ENCODE assay signal across 8 cellular contexts in genomic region chr6:138774370-138774769, GRCh38. TPM values are rescaled to one million over a fixed set of nuclear protein-coding genes. Genes with fewer than 3 reads are reported as not detected.
DNase-seq lines count a peak whose midpoint lies in the region; TF ChIP-seq lines count a peak whose summit lies in the region.

No MANE protein-coding gene starts in this region.

- peak overlapping the region; percentile 95 to 100 (median 100) for H3K27ac Mint-ChIP-seq in CD8-positive, alpha-beta memory T cell

- H3K27me3 Mint-ChIP-seq in CD8-positive, alpha-beta memory T cell = peaks cover 0 to 3% of the 10 kb centered on the region in 2 donors

- H3K4me3 ChIP-seq in CD8-positive, alpha-beta memory T cell (ENCODE audit: low read length) = peak overlapping the region; percentile 99
- H3K4me3 ChIP-seq in ovary = peak overlapping the region; percentile 71

- H3K27ac ChIP-seq in CD8-positive, alpha-beta memory T cell (ENCODE audit: low read depth, low read length) = peak overlapping the region; percentile 97
- no peak overlapping the region for H3K27ac ChIP-seq in ovary

- 20 to 24% (median 22%) methylated on average over 3 of the region's 3 CpGs for WGBS in ovary, 3 donors

- H3K4me1 Mint-ChIP-seq in CD8-positive, alpha-beta memory T cell = peaks cover 37 to 50% (median 50%) of the 10 kb centered on the region in 3 donors

- no peak for TF ChIP-seq POLR2A in ovary (IDR thresholded peaks at IDR 0.05)

- TF ChIP-seq CTCF in ovary (IDR thresholded peaks at IDR 0.05) = no peak

- no peaks in the 10 kb centered on the region for H3K36me3 ChIP-seq in CD8-positive, alpha-beta memory T cell (ENCODE audit: insufficient read depth, low read length)
- no peaks in the 10 kb centered on the region for H3K36me3 ChIP-seq in ovary

- peaks cover 13% of the 10 kb centered on the region for H3K4me1 ChIP-seq in CD8-positive, alpha-beta memory T cell (ENCODE audit: insufficient read depth, low read length)
- H3K4me1 ChIP-seq in ovary (ENCODE audit: insufficient read depth) = peaks cover 3% of the 10 kb centered on the region

- intact Hi-C loops in ovary (cut with DNase I) = no loop called here

- DNase-seq in CD8-positive, alpha-beta memory T cell = no peak
- peak; percentile 10 for DNase-seq in RPMI7951 (ENCODE audit: low read depth)
- peak; percentile 15 for DNase-seq in fibroblast of gingiva (ENCODE audit: low read depth)
- DNase-seq in ovary = no peak
- DNase-seq in AG08396 (ENCODE audit: low spot score) = no peak
- no peak for DNase-seq in AG20443 (ENCODE audit: low spot score)
- DNase-seq in NCI-H1105 (lab: John Stamatoyannopoulos, UW) = no peak
- DNase-seq in HuH-7.5 (ENCODE audit: low spot score) = no peak

- CTCF ChIA-PET in CD8-positive, alpha-beta memory T cell (lab: Charles Lee) = no interaction called here

- POLR2A ChIA-PET in CD8-positive, alpha-beta memory T cell (lab: Charles Lee) = interaction anchor here (1.7 kb wide), 1 partner anchor 600 kb away, joined by 10 read pairs; the partner anchor contains the start of gene CITED2

- H3K9me3 Mint-ChIP-seq in CD8-positive, alpha-beta memory T cell = no peaks in the 10 kb centered on the region

- H3K27me3 ChIP-seq in CD8-positive, alpha-beta memory T cell (ENCODE audit: insufficient read depth, low read length, poor library complexity, severe bottlenecking) = no peaks in the 10 kb centered on the region
- H3K27me3 ChIP-seq in ovary = no peaks in the 10 kb centered on the region

- peak overlapping the region; percentile 95 to 100 (median 99) for H3K4me3 Mint-ChIP-seq in CD8-positive, alpha-beta memory T cell

- no peaks in the 10 kb centered on the region for H3K9me3 ChIP-seq in CD8-positive, alpha-beta memory T cell (ENCODE audit: low read length)
- no peaks in the 10 kb centered on the region for H3K9me3 ChIP-seq in ovary

- H3K36me3 Mint-ChIP-seq in CD8-positive, alpha-beta memory T cell = peaks cover 0 to 37% (median 10%) of the 10 kb centered on the region in 3 donors

- TF ChIP-seq EP300 in ovary (IDR thresholded peaks at IDR 0.05) = no peak

RNA-seq across cellular contexts. Expression of gene CCDC28A, which starts 0.8 kb away (rescaled TPM):
- total RNA-seq in CD8-positive, alpha-beta memory T cell = 10 to 100 TPM; 15.1 to 16.1 TPM
- polyA plus RNA-seq in CD8-positive, alpha-beta memory T cell = 52.4 TPM
- total RNA-seq in RPMI7951 (2014; rRNA removed; shearing (Covaris generic)) = 18.7 and 25.7 TPM in 2 replicates
- total RNA-seq in ovary = 10 to 100 TPM in 4 of 7 donors, 1 to 10 TPM in 3; 6.4 to 23.9 (median 10.3) TPM
- 10 to 100 TPM; 25.3 to 26.8 TPM for polyA plus RNA-seq in ovary

RNA-seq across cellular contexts. Expression of gene ECT2L, which starts 21.5 kb away (rescaled TPM):
- total RNA-seq in CD8-positive, alpha-beta memory T cell = not detected
- 0.09 TPM for polyA plus RNA-seq in CD8-positive, alpha-beta memory T cell
- not detected in 2 replicates for total RNA-seq in RPMI7951 (2014; rRNA removed; shearing (Covaris generic))
- total RNA-seq in ovary = 1 to 10 TPM in 2 of 7 donors, under 1 TPM in 5; 0.05 to 6.8 (median 0.27) TPM
- polyA plus RNA-seq in ovary = under 1 TPM; 0.05 to 0.17 TPM

Comparison
In these comparisons a context has a peak if more than half of its experiments do, and no peak if none do; other contexts are left out.
1. DNase-seq: peak in RPMI7951 (single experiment) and fibroblast of gingiva (single experiment); none in CD8-positive, alpha-beta memory T cell (0 of 5), ovary (0 of 5), AG08396 (single experiment), AG20443 (single experiment), NCI-H1105 (single experiment) and HuH-7.5 (single experiment).